In the genomic region with DNA sequence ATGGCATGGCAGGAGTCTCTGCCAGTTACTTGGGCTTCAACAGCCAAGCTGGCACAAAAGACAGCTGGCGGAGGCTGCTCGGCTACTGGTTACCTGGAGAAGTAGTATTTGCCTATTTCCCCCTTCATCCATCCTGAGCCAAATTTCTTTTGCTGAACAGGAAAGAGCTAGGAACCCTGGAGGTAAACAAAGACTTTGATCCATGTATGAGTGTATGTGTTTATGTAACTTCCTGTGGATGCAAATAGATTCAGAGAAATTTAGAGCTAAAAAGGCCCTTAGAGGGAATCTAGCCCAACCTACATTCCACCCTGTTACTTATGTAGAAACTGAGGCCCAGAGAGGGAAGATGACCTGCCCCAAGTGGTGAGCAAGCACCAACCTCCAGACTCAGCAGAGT, we compare ENCODE assay signal across 38 cellular contexts. TPM values are rescaled to one million over a fixed set of nuclear protein-coding genes. Genes with fewer than 3 reads are reported as not detected.
"Had no signal": no experiment of that assay in that cellular context is flagged by ENCODE, and none has a peak within 500 bp of the region (broad histone marks: within the 10 kb centered on the region; RNA-seq: fewer than 3 reads in every experiment).

No MANE protein-coding gene starts in this region.

- H3K9me3 ChIP-seq: ascending aorta, breast epithelium, colonic mucosa, esophagus squamous epithelium, gastroesophageal sphincter had no signal

- ATAC-seq: activated CD4-positive, alpha-beta T cell treated with anti-CD3 and anti-CD28 coated beads for 36 hours; activated CD8-positive, alpha-beta memory T cell treated with anti-CD3 and anti-CD28 coated beads, Interleukin-2, amount 10 ng/mL, durations not matched to agents 7 days and 5 days; activated CD8-positive, alpha-beta T cell treated with anti-CD3 and anti-CD28 coated beads, Interleukin-2, amount 10 ng/mL, durations not matched to agents 7 days and 5 days; activated naive CD4-positive, alpha-beta T cell treated with anti-CD3 and anti-CD28 coated beads, Interleukin-2, amount 50 U/mL, for 72 hours; activated T-cell treated with anti-CD3 and anti-CD28 coated beads, Interleukin-2, amount 50 U/mL, for 72 hours; gastroesophageal sphincter; T-helper 17 cell had no signal

- H3K27ac ChIP-seq: ascending aorta, breast epithelium, cardiac muscle cell, colonic mucosa, epithelial cell of prostate, esophagus squamous epithelium, gastroesophageal sphincter had no signal

- FAIRE-seq: endometrium had no signal

- H3K4me1 ChIP-seq: ascending aorta, breast epithelium, colonic mucosa, gastroesophageal sphincter had no signal

- DNase-seq: activated CD4-positive, alpha-beta memory T cell treated with anti-CD3 and anti-CD28 coated beads for 36 hours; activated CD4-positive, alpha-beta T cell treated with anti-CD3 and anti-CD28 coated beads for 36 hours; activated CD4-positive, alpha-beta T cell treated with anti-CD3 and anti-CD28 coated beads, Interleukin-2, amount 10 ng/mL, durations not matched to agents 24 days and 14 days; activated CD4-positive, CD25-positive, alpha-beta regulatory T cell; activated CD4-positive, CD25-positive, alpha-beta regulatory T cell treated with anti-CD3 and anti-CD28 coated beads, Interleukin-2, amount 50 U/mL, for 72 hours; activated CD8-positive, alpha-beta memory T cell treated with anti-CD3 and anti-CD28 coated beads, Interleukin-2, amount 10 ng/mL, durations not matched to agents 7 days and 5 days; activated CD8-positive, alpha-beta memory T cell treated with anti-CD3 and anti-CD28 coated beads, Interleukin-2, amount 50 U/mL, for 48 hours; activated CD8-positive, alpha-beta T cell treated with anti-CD3 and anti-CD28 coated beads, Interleukin-2, amount 10 ng/mL, durations not matched to agents 7 days and 5 days; activated gamma-delta T cell; activated naive CD4-positive, alpha-beta T cell; activated naive CD4-positive, alpha-beta T cell treated with anti-CD3 and anti-CD28 coated beads, Interleukin-2, amount 10 ng/mL, durations not matched to agents 7 days and 5 days; activated naive CD8-positive, alpha-beta T cell treated with anti-CD3 and anti-CD28 coated beads, Interleukin-2, amount 10 ng/mL, durations not matched to agents 7 days and 5 days; activated T-cell treated with anti-CD3 and anti-CD28 coated beads for 4 hours; activated T-cell treated with anti-CD3 and anti-CD28 coated beads, Interleukin-2, amount 50 U/mL, for 24 hours; activated T-cell treated with anti-CD3 and anti-CD28 coated beads, Interleukin-2, amount 50 U/mL, for 72 hours; central memory CD4-positive, alpha-beta T cell; cerebellar nuclear complex; colonic mucosa; effector CD8-positive, alpha-beta T cell; esophagus squamous epithelium; foreskin melanocyte; T-helper 1 cell; T-helper 17 cell; T1000 had no signal

- H3K27me3 ChIP-seq: ascending aorta, cardiac muscle cell, colonic mucosa, esophagus squamous epithelium, gastroesophageal sphincter had no signal

- H3K4me3 ChIP-seq: ascending aorta, breast epithelium, cardiac muscle cell, colonic mucosa, esophagus squamous epithelium, gastroesophageal sphincter had no signal

- H3K36me3 ChIP-seq: ascending aorta, breast epithelium, cardiac muscle cell, colonic mucosa, esophagus squamous epithelium had no signal

RNA-seq across cellular contexts. Expression of a gene that starts 11.2 kb away (rescaled TPM):
- total RNA-seq: activated CD4-positive, alpha-beta memory T cell treated with anti-CD3 and anti-CD28 coated beads for 36 hours; activated CD4-positive, alpha-beta T cell treated with anti-CD3 and anti-CD28 coated beads for 36 hours; activated CD4-positive, alpha-beta T cell treated with anti-CD3 and anti-CD28 coated beads, Interleukin-2, amount 10 ng/mL, durations not matched to agents 24 days and 14 days; activated CD8-positive, alpha-beta memory T cell treated with anti-CD3 and anti-CD28 coated beads for 36 hours; activated CD8-positive, alpha-beta memory T cell treated with anti-CD3 and anti-CD28 coated beads, Interleukin-2, amount 10 ng/mL, durations not matched to agents 7 days and 5 days; activated CD8-positive, alpha-beta T cell treated with anti-CD3 and anti-CD28 coated beads, Interleukin-2, amount 10 ng/mL, durations not matched to agents 7 days and 5 days; activated naive CD8-positive, alpha-beta T cell treated with anti-CD3 and anti-CD28 coated beads, Interleukin-2, amount 10 ng/mL, durations not matched to agents 7 days and 5 days; activated T-cell treated with anti-CD3 and anti-CD28 coated beads, Interleukin-2, amount 50 U/mL, for 72 hours; ascending aorta; breast epithelium; cardiac muscle cell; colonic mucosa; esophagus squamous epithelium; fibroblast of lung; fibroblast of villous mesenchyme; gastroesophageal sphincter; glomerular endothelial cell; T-helper 17 cell had no signal
- polyA plus RNA-seq: cardiac muscle cell, esophagus, fibroblast of lung had no signal

RNA-seq across cellular contexts. Expression of a gene that starts 23.7 kb away (rescaled TPM):
- total RNA-seq: activated CD4-positive, alpha-beta memory T cell treated with anti-CD3 and anti-CD28 coated beads for 36 hours; activated CD4-positive, alpha-beta T cell treated with anti-CD3 and anti-CD28 coated beads for 36 hours; activated CD4-positive, alpha-beta T cell treated with anti-CD3 and anti-CD28 coated beads, Interleukin-2, amount 10 ng/mL, durations not matched to agents 24 days and 14 days; activated CD8-positive, alpha-beta memory T cell treated with anti-CD3 and anti-CD28 coated beads for 36 hours; activated CD8-positive, alpha-beta memory T cell treated with anti-CD3 and anti-CD28 coated beads, Interleukin-2, amount 10 ng/mL, durations not matched to agents 7 days and 5 days; activated CD8-positive, alpha-beta T cell treated with anti-CD3 and anti-CD28 coated beads, Interleukin-2, amount 10 ng/mL, durations not matched to agents 7 days and 5 days; activated naive CD4-positive, alpha-beta T cell treated with anti-CD3 and anti-CD28 coated beads, Interleukin-2, amount 50 U/mL, for 72 hours; activated naive CD8-positive, alpha-beta T cell treated with anti-CD3 and anti-CD28 coated beads, Interleukin-2, amount 10 ng/mL, durations not matched to agents 7 days and 5 days; activated T-cell treated with anti-CD3 and anti-CD28 coated beads, Interleukin-2, amount 50 U/mL, for 72 hours; ascending aorta; breast epithelium; cardiac muscle cell; colonic mucosa; dermis microvascular lymphatic vessel endothelial cell; endothelial cell of umbilical vein; esophagus squamous epithelium; fibroblast of lung; fibroblast of villous mesenchyme; gastroesophageal sphincter; glomerular endothelial cell; T-helper 17 cell had no signal
- polyA plus RNA-seq: cardiac muscle cell, endothelial cell of umbilical vein, esophagus, fibroblast of lung had no signal
